In genomic region chr2:159759577-159759976, GRCh38 we compare ENCODE assay signal across 2 cellular contexts.
TF ChIP-seq lines count a peak whose summit lies in the region.

No MANE protein-coding gene starts in this region.

TF ChIP-seq in HepG2, 621 proteins besides CTCF, POLR2A, EP300 and RAD21:
- no peak for TF ChIP-seq NFYB (CRISPR knock-in tag; IDR thresholded peaks at IDR 0.05)
- peak; percentile 44 for TF ChIP-seq RBM22 (optimal IDR thresholded peaks at IDR 0.05; ENCODE audit: low read length)

TF ChIP-seq in GM12878, 131 proteins besides CTCF, POLR2A, EP300 and RAD21:
- TF ChIP-seq WRNIP1 (IDR thresholded peaks at IDR 0.05; ENCODE audit: borderline replicate concordance, low read depth, low read length) (no peak), NFXL1 (IDR thresholded peaks at IDR 0.05; ENCODE audit: borderline replicate concordance) (no peak), ZZZ3 (IDR thresholded peaks at IDR 0.05; ENCODE audit: control insufficient read depth, insufficient read length, low read depth) (no peak), RFX5 (IDR thresholded peaks at IDR 0.05; ENCODE audit: low read depth, low read length) (no peak), BACH1 (IDR thresholded peaks at IDR 0.05; ENCODE audit: borderline replicate concordance) (no peak), TBL1XR1 (IDR thresholded peaks at IDR 0.05; ENCODE audit: low read depth, low read length) (no peak), CREB1 (IDR thresholded peaks at IDR 0.05; ENCODE audit: low read depth) (no peak), MTA2 (IDR thresholded peaks at IDR 0.05; ENCODE audit: low read depth) (no peak), FOS (IDR thresholded peaks at IDR 0.05; ENCODE audit: borderline replicate concordance, extremely low read depth, insufficient read length) (no peak), RBBP5 (conservative IDR thresholded peaks at IDR 0.05) (no peak), CHD1 (IDR thresholded peaks at IDR 0.05; ENCODE audit: low read depth, low read length) (no peak), SMC3 (IDR thresholded peaks at IDR 0.05; ENCODE audit: borderline replicate concordance, low read length) (no peak)
- TF ChIP-seq, protein P1, sequence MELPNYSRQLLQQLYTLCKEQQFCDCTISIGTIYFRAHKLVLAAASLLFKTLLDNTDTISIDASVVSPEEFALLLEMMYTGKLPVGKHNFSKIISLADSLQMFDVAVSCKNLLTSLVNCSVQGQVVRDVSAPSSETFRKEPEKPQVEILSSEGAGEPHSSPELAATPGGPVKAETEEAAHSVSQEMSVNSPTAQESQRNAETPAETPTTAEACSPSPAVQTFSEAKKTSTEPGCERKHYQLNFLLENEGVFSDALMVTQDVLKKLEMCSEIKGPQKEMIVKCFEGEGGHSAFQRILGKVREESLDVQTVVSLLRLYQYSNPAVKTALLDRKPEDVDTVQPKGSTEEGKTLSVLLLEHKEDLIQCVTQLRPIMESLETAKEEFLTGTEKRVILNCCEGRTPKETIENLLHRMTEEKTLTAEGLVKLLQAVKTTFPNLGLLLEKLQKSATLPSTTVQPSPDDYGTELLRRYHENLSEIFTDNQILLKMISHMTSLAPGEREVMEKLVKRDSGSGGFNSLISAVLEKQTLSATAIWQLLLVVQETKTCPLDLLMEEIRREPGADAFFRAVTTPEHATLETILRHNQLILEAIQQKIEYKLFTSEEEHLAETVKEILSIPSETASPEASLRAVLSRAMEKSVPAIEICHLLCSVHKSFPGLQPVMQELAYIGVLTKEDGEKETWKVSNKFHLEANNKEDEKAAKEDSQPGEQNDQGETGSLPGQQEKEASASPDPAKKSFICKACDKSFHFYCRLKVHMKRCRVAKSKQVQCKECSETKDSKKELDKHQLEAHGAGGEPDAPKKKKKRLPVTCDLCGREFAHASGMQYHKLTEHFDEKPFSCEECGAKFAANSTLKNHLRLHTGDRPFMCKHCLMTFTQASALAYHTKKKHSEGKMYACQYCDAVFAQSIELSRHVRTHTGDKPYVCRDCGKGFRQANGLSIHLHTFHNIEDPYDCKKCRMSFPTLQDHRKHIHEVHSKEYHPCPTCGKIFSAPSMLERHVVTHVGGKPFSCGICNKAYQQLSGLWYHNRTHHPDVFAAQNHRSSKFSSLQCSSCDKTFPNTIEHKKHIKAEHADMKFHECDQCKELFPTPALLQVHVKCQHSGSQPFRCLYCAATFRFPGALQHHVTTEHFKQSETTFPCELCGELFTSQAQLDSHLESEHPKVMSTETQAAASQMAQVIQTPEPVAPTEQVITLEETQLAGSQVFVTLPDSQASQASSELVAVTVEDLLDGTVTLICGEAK (IDR thresholded peaks at IDR 0.05; ENCODE audit: borderline replicate concordance) = no peak
- TF ChIP-seq, protein P2, sequence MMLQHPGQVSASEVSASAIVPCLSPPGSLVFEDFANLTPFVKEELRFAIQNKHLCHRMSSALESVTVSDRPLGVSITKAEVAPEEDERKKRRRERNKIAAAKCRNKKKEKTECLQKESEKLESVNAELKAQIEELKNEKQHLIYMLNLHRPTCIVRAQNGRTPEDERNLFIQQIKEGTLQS (IDR thresholded peaks at IDR 0.05; ENCODE audit: borderline replicate concordance, extremely low read depth, low read depth, low read length) = no peak
